ENCODE assay signal across 21 cellular contexts in the genomic region with DNA sequence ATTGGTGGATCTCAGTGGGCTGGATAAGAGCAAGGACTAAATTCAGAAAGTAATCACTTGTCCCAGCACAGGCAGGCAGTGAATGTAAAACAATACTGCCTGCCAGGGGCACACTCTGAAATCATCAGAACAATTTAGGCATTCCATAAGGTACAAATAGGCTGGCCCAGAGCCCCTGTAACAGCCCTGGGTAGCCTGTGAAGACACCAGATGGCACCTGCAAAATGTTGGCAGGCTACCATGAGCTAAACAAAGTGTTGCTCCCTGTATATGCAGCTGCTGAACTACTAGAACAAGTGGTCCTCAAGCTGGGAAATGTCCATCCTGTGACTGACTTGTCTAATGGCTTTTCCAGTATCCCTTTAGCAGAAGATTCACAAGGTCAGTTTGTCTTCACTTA. TPM values are rescaled to one million over a fixed set of nuclear protein-coding genes. Genes with fewer than 3 reads are reported as not detected.
"Had no signal": no experiment of that assay in that cellular context is flagged by ENCODE, and none has a peak within 500 bp of the region (broad histone marks: within the 10 kb centered on the region; RNA-seq: fewer than 3 reads in every experiment).

No MANE protein-coding gene starts in this region.

- H3K9me3 Mint-ChIP-seq: WTC11 had no signal

- H3K36me3 Mint-ChIP-seq: natural killer cell treated with Interleukin-12 subunit alpha and Interleukin-12 subunit beta and Interleukin-15 and Interleukin-18, amount 100 ng/mL, for 72 hours; WTC11 had no signal

- H3K4me3 ChIP-seq: ascending aorta, colonic mucosa, heart left ventricle, psoas muscle, right lobe of liver, spleen had no signal

- DNase-seq: activated CD4-positive, alpha-beta T cell treated with anti-CD3 and anti-CD28 coated beads for 48 hours; activated naive CD4-positive, alpha-beta T cell; activated naive CD8-positive, alpha-beta T cell treated with anti-CD3 and anti-CD28 coated beads, Interleukin-2, amount 50 U/mL, for 24 hours; colonic mucosa; effector CD4-positive, alpha-beta T cell; heart left ventricle; psoas muscle; right lobe of liver; spleen; stimulated activated CD4-positive, alpha-beta T cell treated with anti-CD3 and anti-CD28 coated beads, Interleukin-2, amount 100 ng/mL, for 24 hours; stimulated activated naive B cell treated with anti-CD40 and anti-IgM and Interleukin-4, amounts not matched to agents 10 μg/mL and 1 μg/mL and 100 μg/mL, for 72 hours; trophoblast cell had no signal

- H3K4me1 Mint-ChIP-seq: activated naive CD8-positive, alpha-beta T cell treated with anti-CD3 and anti-CD28 coated beads, Interleukin-2, amount 50 U/mL, for 24 hours; stimulated activated naive B cell treated with anti-CD40 and anti-IgM and Interleukin-4, amounts not matched to agents 10 μg/mL and 1 μg/mL and 100 μg/mL, for 72 hours; WTC11 had no signal

- H3K27ac ChIP-seq: ascending aorta, colonic mucosa, heart left ventricle, psoas muscle, right lobe of liver, spleen had no signal

- H3K36me3 ChIP-seq: ascending aorta, colonic mucosa, heart left ventricle, right lobe of liver, spleen had no signal

- H3K27me3 Mint-ChIP-seq: activated naive CD8-positive, alpha-beta T cell treated with anti-CD3 and anti-CD28 coated beads, Interleukin-2, amount 50 U/mL, for 24 hours; stimulated activated naive B cell treated with anti-CD40 and anti-IgM and Interleukin-4, amounts not matched to agents 10 μg/mL and 1 μg/mL and 100 μg/mL, for 72 hours had no signal

- ATAC-seq: activated naive CD8-positive, alpha-beta T cell treated with anti-CD3 and anti-CD28 coated beads, Interleukin-2, amount 50 U/mL, for 24 hours; natural killer cell treated with Interleukin-12 subunit alpha and Interleukin-12 subunit beta and Interleukin-15 and Interleukin-18, amount 100 ng/mL, for 72 hours; psoas muscle; right lobe of liver; stimulated activated naive B cell treated with anti-CD40 and anti-IgM and Interleukin-4, amounts not matched to agents 10 μg/mL and 1 μg/mL and 100 μg/mL, for 72 hours; WTC11 had no signal

- H3K4me3 Mint-ChIP-seq: activated naive CD8-positive, alpha-beta T cell treated with anti-CD3 and anti-CD28 coated beads, Interleukin-2, amount 50 U/mL, for 24 hours; activated T-helper 1 cell treated with anti-CD3 and anti-CD28 coated beads, Interleukin-12 subunit alpha, Interleukin-12 subunit beta, Interleukin-2, Interleukin-4 antibody, amounts not matched to agents 30 ng/mL and 10 ng/mL and 1 ng/mL, durations not matched to agents 14 hours and 24 hours and 36 hours; natural killer cell treated with Interleukin-12 subunit alpha and Interleukin-12 subunit beta and Interleukin-15 and Interleukin-18, amount 100 ng/mL, for 72 hours; stimulated activated naive B cell treated with anti-CD40 and anti-IgM and Interleukin-4, amounts not matched to agents 10 μg/mL and 1 μg/mL and 100 μg/mL, for 72 hours; WTC11 had no signal

- H3K9me3 ChIP-seq: colonic mucosa, psoas muscle, right lobe of liver had no signal

- H3K27ac Mint-ChIP-seq: activated naive CD8-positive, alpha-beta T cell treated with anti-CD3 and anti-CD28 coated beads, Interleukin-2, amount 50 U/mL, for 24 hours; activated T-helper 1 cell treated with anti-CD3 and anti-CD28 coated beads, Interleukin-12 subunit alpha, Interleukin-12 subunit beta, Interleukin-2, Interleukin-4 antibody, amounts not matched to agents 30 ng/mL and 10 ng/mL and 1 ng/mL, durations not matched to agents 14 hours and 24 hours and 36 hours; natural killer cell treated with Interleukin-12 subunit alpha and Interleukin-12 subunit beta and Interleukin-15 and Interleukin-18, amount 100 ng/mL, for 72 hours; stimulated activated naive B cell treated with anti-CD40 and anti-IgM and Interleukin-4, amounts not matched to agents 10 μg/mL and 1 μg/mL and 100 μg/mL, for 72 hours; WTC11 had no signal

- H3K4me1 ChIP-seq: ascending aorta, colonic mucosa, heart left ventricle, psoas muscle, right lobe of liver, spleen had no signal

- H3K27me3 ChIP-seq: ascending aorta, colonic mucosa, heart left ventricle, right lobe of liver, spleen had no signal

RNA-seq across cellular contexts. Expression of a gene that starts 3.0 kb away (rescaled TPM):
- total RNA-seq: activated T-helper 1 cell treated with anti-CD3 and anti-CD28 coated beads, Interleukin-12 subunit alpha, Interleukin-12 subunit beta, Interleukin-2, Interleukin-4 antibody, amounts not matched to agents 30 ng/mL and 10 ng/mL and 1 ng/mL, durations not matched to agents 14 hours and 24 hours and 36 hours; ascending aorta; colonic mucosa; fibroblast of lung; frontal cortex; heart left ventricle; mucosa of gallbladder; natural killer cell treated with Interleukin-12 subunit alpha and Interleukin-12 subunit beta and Interleukin-15 and Interleukin-18, amount 100 ng/mL, for 72 hours; omental fat pad; psoas muscle; right lobe of liver; spleen; subcutaneous adipose tissue; WTC11 had no signal

RNA-seq across cellular contexts. Expression of a gene that starts 54.2 kb away (rescaled TPM):
- total RNA-seq: ascending aorta had no signal
